Comparison of ENCODE assay signal across 19 cellular contexts in the genomic region with DNA sequence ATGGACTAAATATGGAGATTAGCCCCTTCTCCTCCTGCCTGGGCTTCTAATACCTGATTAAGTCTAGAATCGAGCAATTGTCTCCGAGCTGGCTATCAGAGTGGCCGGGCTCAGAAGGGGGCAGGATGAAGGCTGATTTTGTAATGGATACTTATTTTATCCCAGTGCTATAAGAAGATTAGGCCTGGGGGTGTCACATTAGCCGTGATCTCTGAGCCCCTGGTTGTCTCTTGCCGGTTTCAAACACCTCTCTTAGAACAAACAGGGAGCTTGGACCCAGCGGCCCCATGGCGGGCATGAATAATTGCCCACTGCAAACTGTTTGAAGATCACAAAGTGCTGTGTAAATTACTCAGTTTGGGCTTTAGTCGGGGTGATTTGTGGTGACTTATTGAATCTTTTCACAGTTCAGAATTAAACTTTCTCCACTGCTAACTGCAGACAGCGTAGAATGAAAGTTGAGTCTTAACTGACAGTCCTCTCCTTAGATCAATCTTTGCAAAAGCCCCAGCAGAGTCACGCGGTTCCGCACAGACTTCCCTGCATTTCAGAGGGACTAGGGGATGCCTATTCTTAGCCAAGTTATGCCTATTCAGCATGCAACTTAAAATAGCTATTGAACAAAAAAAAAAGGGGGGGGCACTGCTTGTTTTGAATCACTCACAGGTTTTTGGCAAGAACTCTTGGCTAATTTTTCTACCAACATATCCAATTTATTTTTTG.
DNase-seq lines count a peak whose midpoint lies in the region; ATAC-seq and TF ChIP-seq lines count a peak whose summit lies in the region.
"Had no signal": no experiment of that assay in that cellular context is flagged by ENCODE, and none has a peak within 500 bp of the region (broad histone marks: within the 10 kb centered on the region; RNA-seq: fewer than 3 reads in every experiment).

No MANE protein-coding gene starts in this region.

- no peak for TF ChIP-seq CTCF in neural crest cell (conservative IDR thresholded peaks at IDR 0.05)

- H3K4me1 Mint-ChIP-seq in neural crest cell, result peaks cover 21% of the 10 kb centered on the region
- H3K4me1 Mint-ChIP-seq: CD4-positive, CD25-positive, alpha-beta regulatory T cell; central memory CD8-positive, alpha-beta T cell; immature natural killer cell; naive B cell had no signal

- intact Hi-C loops in Right ventricle myocardium superior (cut with DNase I), result no loop called here

- peaks cover 4% of the 10 kb centered on the region for H3K36me3 Mint-ChIP-seq in neural crest cell (ENCODE audit: low read depth)
- H3K36me3 Mint-ChIP-seq: CD4-positive, CD25-positive, alpha-beta regulatory T cell; immature natural killer cell had no signal

- DNase-seq in Ammon's horn (ENCODE audit: low spot score), result peak; percentile 17
- DNase-seq in NCI-H2171 (lab: John Stamatoyannopoulos, UW), result peak; percentile 4
- DNase-seq in Right ventricle myocardium superior, result no peak
- DNase-seq in neural crest cell (ENCODE audit: low read depth, low spot score), result no peak
- DNase-seq in NCI-H526 (lab: John Stamatoyannopoulos, UW), result no peak
- no peak for DNase-seq in central memory CD4-positive, alpha-beta T cell
- DNase-seq in stimulated activated CD4-positive, alpha-beta T cell treated with anti-CD3 and anti-CD28 coated beads, Interleukin-1b, Interleukin-23, amount 100 ng/mL, for 48 hours, result no peak
- DNase-seq: CD4-positive, CD25-positive, alpha-beta regulatory T cell; effector CD4-positive, alpha-beta T cell; immature natural killer cell; IMR-90; MG63; naive B cell; stimulated activated CD4-positive, alpha-beta T cell treated with anti-CD3 and anti-CD28 coated beads, Interleukin-4, amount 100 ng/mL, for 4 hours had no signal

- peak overlapping the region; percentile 11 for H3K4me3 Mint-ChIP-seq in neural crest cell
- H3K4me3 Mint-ChIP-seq: CD4-positive, CD25-positive, alpha-beta regulatory T cell; central memory CD8-positive, alpha-beta T cell; immature natural killer cell; naive B cell; T-helper 1 cell treated with Interleukin-12 subunit alpha and Interleukin-12 subunit beta and Interleukin-4 antibody, amounts not matched to agents 30 μg/mL and 1 μg/mL, for 36 hours had no signal

- ATAC-seq in Right ventricle myocardium superior (ENCODE audit: poor library complexity) (peak; percentile 94), HG02870 (IDR thresholded peaks at IDR 0.05; ENCODE audit: unreplicated experiment) (no peak)
- ATAC-seq: esophagus mucosa had no signal

- H3K27ac Mint-ChIP-seq in neural crest cell (ENCODE audit: unreplicated experiment), result no peak overlapping the region
- H3K27ac Mint-ChIP-seq: CD4-positive, CD25-positive, alpha-beta regulatory T cell; immature natural killer cell; naive B cell; progenitor cell of endocrine pancreas; T-helper 1 cell treated with Interleukin-12 subunit alpha and Interleukin-12 subunit beta and Interleukin-4 antibody, amounts not matched to agents 30 μg/mL and 1 μg/mL, for 36 hours had no signal

- peaks cover 3% of the 10 kb centered on the region for H3K27me3 Mint-ChIP-seq in neural crest cell (ENCODE audit: low read depth)
- H3K27me3 Mint-ChIP-seq: CD4-positive, CD25-positive, alpha-beta regulatory T cell; central memory CD8-positive, alpha-beta T cell; naive B cell had no signal

- peaks cover 8% of the 10 kb centered on the region for H3K9me3 Mint-ChIP-seq in neural crest cell

Comparison
In these comparisons a context has a peak if more than half of its experiments do, and no peak if none do; other contexts are left out.
1. DNase-seq: peak in Ammon's horn (single experiment) and NCI-H2171 (single experiment); none in Right ventricle myocardium superior (single experiment), neural crest cell (single experiment), NCI-H526 (0 of 2), central memory CD4-positive, alpha-beta T cell (single experiment) and stimulated activated CD4-positive, alpha-beta T cell treated with anti-CD3 and anti-CD28 coated beads, Interleukin-1b, Interleukin-23, amount 100 ng/mL, for 48 hours (single experiment).